ENCODE assay signal across 3 cellular contexts in genomic region chr19:48561412-48561811, GRCh38.
TF ChIP-seq lines count a peak whose summit lies in the region.

No MANE protein-coding gene starts in this region.

TF ChIP-seq in SK-N-SH, 30 proteins besides CTCF, POLR2A, EP300 and RAD21:
- TF ChIP-seq FOSL2 (IDR thresholded peaks at IDR 0.05; ENCODE audit: borderline replicate concordance, low read depth) = no peak
- TF ChIP-seq SIN3A (IDR thresholded peaks at IDR 0.05; ENCODE audit: borderline replicate concordance, low read depth, low read length) = no peak
- no peak for TF ChIP-seq REST (IDR thresholded peaks at IDR 0.05; ENCODE audit: low read depth, low read length)
- TF ChIP-seq USF2 (IDR thresholded peaks at IDR 0.05; ENCODE audit: borderline replicate concordance, low read depth, low read length) = no peak
- TF ChIP-seq NRF1 (IDR thresholded peaks at IDR 0.05; ENCODE audit: low read depth, low read length) = no peak
- no peak for TF ChIP-seq IRF3 (IDR thresholded peaks at IDR 0.05; ENCODE audit: low read depth, low read length)
- no peak for TF ChIP-seq POLR2AphosphoS5 (IDR thresholded peaks at IDR 0.05; ENCODE audit: low read depth, low read length)
- no peak for TF ChIP-seq CHD2 (IDR thresholded peaks at IDR 0.05; ENCODE audit: low read length, partially characterized antibody)
- TF ChIP-seq MXI1 (IDR thresholded peaks at IDR 0.05; ENCODE audit: low read depth, low read length) = no peak
- TF ChIP-seq, protein P1, sequence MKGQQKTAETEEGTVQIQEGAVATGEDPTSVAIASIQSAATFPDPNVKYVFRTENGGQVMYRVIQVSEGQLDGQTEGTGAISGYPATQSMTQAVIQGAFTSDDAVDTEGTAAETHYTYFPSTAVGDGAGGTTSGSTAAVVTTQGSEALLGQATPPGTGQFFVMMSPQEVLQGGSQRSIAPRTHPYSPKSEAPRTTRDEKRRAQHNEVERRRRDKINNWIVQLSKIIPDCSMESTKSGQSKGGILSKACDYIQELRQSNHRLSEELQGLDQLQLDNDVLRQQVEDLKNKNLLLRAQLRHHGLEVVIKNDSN (IDR thresholded peaks at IDR 0.05; ENCODE audit: borderline replicate concordance, low read depth) = no peak
- no peak for TF ChIP-seq TEAD4 (IDR thresholded peaks at IDR 0.05; ENCODE audit: borderline replicate concordance, insufficient read depth)

TF ChIP-seq in SK-N-SH treated with all-trans-retinoic acid at 6 μM for 48 hours, 23 proteins besides CTCF, POLR2A, EP300 and RAD21:
- TF ChIP-seq CSRNP3 (CRISPR knock-in tag; IDR thresholded peaks at IDR 0.05) = no peak
- TF ChIP-seq ZFP30 (CRISPR knock-in tag; IDR thresholded peaks at IDR 0.05) = no peak
- no peak for TF ChIP-seq PATZ1 (CRISPR knock-in tag; IDR thresholded peaks at IDR 0.05; ENCODE audit: borderline replicate concordance)
- TF ChIP-seq CSDC2 (CRISPR knock-in tag; IDR thresholded peaks at IDR 0.05) = no peak
- no peak for TF ChIP-seq TOX (CRISPR knock-in tag; IDR thresholded peaks at IDR 0.05; ENCODE audit: borderline replicate concordance)
- TF ChIP-seq SNAI2 (CRISPR knock-in tag; IDR thresholded peaks at IDR 0.05) = no peak
- no peak for TF ChIP-seq CREB5 (CRISPR knock-in tag; IDR thresholded peaks at IDR 0.05; ENCODE audit: low read depth)
- TF ChIP-seq POU6F1 (CRISPR knock-in tag; IDR thresholded peaks at IDR 0.05; ENCODE audit: borderline replicate concordance, low read depth) = no peak
- TF ChIP-seq ZNF70 (CRISPR knock-in tag; IDR thresholded peaks at IDR 0.05) = no peak
- TF ChIP-seq ESRRG (CRISPR knock-in tag; IDR thresholded peaks at IDR 0.05) = no peak
- TF ChIP-seq RARB (CRISPR knock-in tag; IDR thresholded peaks at IDR 0.05) = no peak
- no peak for TF ChIP-seq ZNF8 (CRISPR knock-in tag; IDR thresholded peaks at IDR 0.05)
- TF ChIP-seq PPARA (CRISPR knock-in tag; IDR thresholded peaks at IDR 0.05; ENCODE audit: borderline replicate concordance) = no peak
- TF ChIP-seq TCF4 (CRISPR knock-in tag; IDR thresholded peaks at IDR 0.05; ENCODE audit: borderline replicate concordance) = no peak
- TF ChIP-seq ZFP3 (CRISPR knock-in tag; IDR thresholded peaks at IDR 0.05) = no peak
- TF ChIP-seq ZC3H10 (CRISPR knock-in tag; IDR thresholded peaks at IDR 0.05) = no peak

TF ChIP-seq in IMR-90, 13 proteins besides CTCF, POLR2A, EP300 and RAD21:
- no peak for TF ChIP-seq MAFK (IDR thresholded peaks at IDR 0.05; ENCODE audit: low read depth, low read length)
- no peak for TF ChIP-seq RFX5 (IDR thresholded peaks at IDR 0.05; ENCODE audit: low read depth, low read length)
- no peak for TF ChIP-seq RCOR1 (IDR thresholded peaks at IDR 0.05; ENCODE audit: insufficient replicate concordance, low read length)
- TF ChIP-seq ELK1 (IDR thresholded peaks at IDR 0.05; ENCODE audit: borderline replicate concordance, low read depth, low read length) = no peak
- TF ChIP-seq CEBPB (IDR thresholded peaks at IDR 0.05; ENCODE audit: low read depth, low read length) = no peak
- TF ChIP-seq BHLHE40 (IDR thresholded peaks at IDR 0.05; ENCODE audit: low read depth, low read length) = no peak
